21 cellular contexts compared by ENCODE assay signal in genomic region chr2:25088817-25089485, GRCh38. TPM values are rescaled to one million over a fixed set of nuclear protein-coding genes. Genes with fewer than 3 reads are reported as not detected.
DNase-seq lines count a peak whose midpoint lies in the region; ATAC-seq, FAIRE-seq and TF ChIP-seq lines count a peak whose summit lies in the region.
"Had no signal": no experiment of that assay in that cellular context is flagged by ENCODE, and none has a peak within 500 bp of the region (broad histone marks: within the 10 kb centered on the region; RNA-seq: fewer than 3 reads in every experiment).

No MANE protein-coding gene starts in this region.

- intact Hi-C loops in right cardiac atrium (cut with DNase I) = no loop called here

- H3K4me3 Mint-ChIP-seq in WTC11 = peak overlapping the region; percentile 14; the same call in 1 of the 2 replicates
- no peak overlapping the region for H3K4me3 Mint-ChIP-seq in stimulated activated memory B cell treated with anti-CD40 and anti-IgM and Interleukin-4, amounts not matched to agents 10 μg/mL and 1 μg/mL and 100 μg/mL, for 72 hours
- H3K4me3 Mint-ChIP-seq: HFFc6; stimulated activated naive CD8-positive, alpha-beta T cell treated with anti-CD3 and anti-CD28 coated beads, Interleukin-15, Interleukin-2, amounts not matched to agents 100 ng/mL and 50 ng/mL, for 24 hours; type B pancreatic cell had no signal

- H3K9me3 Mint-ChIP-seq in WTC11 = no peaks in the 10 kb centered on the region
- no peaks in the 10 kb centered on the region for H3K9me3 Mint-ChIP-seq in stimulated activated memory B cell treated with anti-CD40 and anti-IgM and Interleukin-4, amounts not matched to agents 10 μg/mL and 1 μg/mL and 100 μg/mL, for 72 hours
- H3K9me3 Mint-ChIP-seq: activated T-helper 2 cell treated with anti-CD3 and anti-CD28 coated beads, Interferon-gamma antibody, Interleukin-2, Interleukin-4, amounts not matched to agents 10 μg/mL and 5 μg/mL and 100 μg/mL, durations not matched to agents 14 hours and 24 hours and 36 hours; HFFc6; stimulated activated naive CD8-positive, alpha-beta T cell treated with anti-CD3 and anti-CD28 coated beads, Interleukin-15, Interleukin-2, amounts not matched to agents 100 ng/mL and 50 ng/mL, for 24 hours; type B pancreatic cell had no signal

- CTCF ChIA-PET in WTC11 (lab: Charles Lee) = interaction anchor here (0.9 to 3.5 kb wide), 3 partner anchors 40 to 114 kb away, joined by 4 to 16 read pairs (median 5); partner anchors contain the start of gene EFR3B

- peaks cover 46% of the 10 kb centered on the region for H3K27me3 Mint-ChIP-seq in WTC11 (ENCODE audit: low read depth)
- H3K27me3 Mint-ChIP-seq in stimulated activated memory B cell treated with anti-CD40 and anti-IgM and Interleukin-4, amounts not matched to agents 10 μg/mL and 1 μg/mL and 100 μg/mL, for 72 hours = peaks cover 8% of the 10 kb centered on the region
- H3K27me3 Mint-ChIP-seq: stimulated activated naive CD8-positive, alpha-beta T cell treated with anti-CD3 and anti-CD28 coated beads, Interleukin-15, Interleukin-2, amounts not matched to agents 100 ng/mL and 50 ng/mL, for 24 hours; type B pancreatic cell had no signal

- H3K9me3 ChIP-seq in right cardiac atrium (ENCODE audit: control insufficient read depth, low read length) = no peaks in the 10 kb centered on the region
- H3K9me3 ChIP-seq: esophagus muscularis mucosa had no signal

- ATAC-seq in WTC11 (peak; percentile 52), right cardiac atrium (peak; percentile 28 to 39), GM21619 (IDR thresholded peaks at IDR 0.05; ENCODE audit: unreplicated experiment) (no peak)
- peak; percentile 9 for ATAC-seq in stimulated activated memory B cell treated with anti-CD40 and anti-IgM and Interleukin-4, amounts not matched to agents 10 μg/mL and 1 μg/mL and 100 μg/mL, for 72 hours

- POLR2A ChIA-PET in WTC11 (lab: Charles Lee) = interaction anchor here (0.6 kb wide), 1 partner anchor 231 kb away, joined by 3 read pairs; no protein-coding TSS in a partner anchor

- no peak overlapping the region for H3K4me3 ChIP-seq in right cardiac atrium (ENCODE audit: low read length)
- H3K4me3 ChIP-seq: esophagus muscularis mucosa had no signal

- no peaks in the 10 kb centered on the region for H3K27me3 ChIP-seq in right cardiac atrium (ENCODE audit: control insufficient read depth, insufficient read depth)
- H3K27me3 ChIP-seq: esophagus muscularis mucosa had no signal

- no peak for TF ChIP-seq CTCF in WTC11 (IDR thresholded peaks at IDR 0.05)
- TF ChIP-seq CTCF in D721Med (IDR thresholded peaks at IDR 0.05; ENCODE audit: insufficient read depth, missing control alignments) = no peak

- no peak overlapping the region for H3K27ac ChIP-seq in right cardiac atrium (ENCODE audit: low read length)
- H3K27ac ChIP-seq: 22Rv1, esophagus muscularis mucosa, parathyroid adenoma had no signal

- H3K27ac Mint-ChIP-seq in WTC11 = no peak overlapping the region; the same call in 1 of the 2 replicates
- H3K27ac Mint-ChIP-seq in stimulated activated memory B cell treated with anti-CD40 and anti-IgM and Interleukin-4, amounts not matched to agents 10 μg/mL and 1 μg/mL and 100 μg/mL, for 72 hours = no peak overlapping the region
- H3K27ac Mint-ChIP-seq: activated T-helper 2 cell treated with anti-CD3 and anti-CD28 coated beads, Interferon-gamma antibody, Interleukin-2, Interleukin-4, amounts not matched to agents 10 μg/mL and 5 μg/mL and 100 μg/mL, durations not matched to agents 14 hours and 24 hours and 36 hours; HFFc6; stimulated activated naive CD8-positive, alpha-beta T cell treated with anti-CD3 and anti-CD28 coated beads, Interleukin-15, Interleukin-2, amounts not matched to agents 100 ng/mL and 50 ng/mL, for 24 hours; type B pancreatic cell had no signal

- WGBS in right cardiac atrium = 78% methylated on average over 6 of the region's 6 CpGs

- H3K4me1 Mint-ChIP-seq in WTC11 = peaks cover 35% of the 10 kb centered on the region
- H3K4me1 Mint-ChIP-seq in stimulated activated memory B cell treated with anti-CD40 and anti-IgM and Interleukin-4, amounts not matched to agents 10 μg/mL and 1 μg/mL and 100 μg/mL, for 72 hours = no peaks in the 10 kb centered on the region

- FAIRE-seq in D721Med (lab: Jason Lieb, UNC) = no peak
- FAIRE-seq: G401.6, RCC 7860 had no signal

- H3K36me3 Mint-ChIP-seq in WTC11 = peaks cover 11% of the 10 kb centered on the region
- H3K36me3 Mint-ChIP-seq in stimulated activated memory B cell treated with anti-CD40 and anti-IgM and Interleukin-4, amounts not matched to agents 10 μg/mL and 1 μg/mL and 100 μg/mL, for 72 hours = no peaks in the 10 kb centered on the region

- H3K4me1 ChIP-seq in right cardiac atrium (ENCODE audit: control insufficient read depth, insufficient read depth, low read length) = peaks cover 5% of the 10 kb centered on the region
- H3K4me1 ChIP-seq: parathyroid adenoma had no signal

- peak; percentile 23 for DNase-seq in DMS 273 (lab: John Stamatoyannopoulos, UW; ENCODE audit: unreplicated experiment)
- no peak for DNase-seq in DMS 273 treated with DMSO at 0.1 percent for 48 hours (lab: John Stamatoyannopoulos, UW)
- DNase-seq in WTC11 (ENCODE audit: low spot score) = no peak
- peak; percentile 27 to 59 (median 48) for DNase-seq in right cardiac atrium
- DNase-seq in D721Med (ENCODE audit: insufficient read length, low spot score) = no peak
- DNase-seq in NCI-H82 (lab: John Stamatoyannopoulos, UW) = no peak
- DNase-seq: activated CD4-positive, alpha-beta T cell treated with anti-CD3 and anti-CD28 coated beads for 1 hour; HFFc6; NCI-H1694 treated with DMSO at 0.1 percent for 48 hours; NCI-H2227 treated with DMSO at 0.1 percent for 48 hours; stimulated activated CD4-positive, alpha-beta T cell treated with anti-CD3 and anti-CD28 coated beads, Interleukin-1b, Interleukin-23, amount 100 ng/mL, for 48 hours had no signal

TF ChIP-seq in WTC11, 78 proteins besides CTCF, POLR2A, EP300 and RAD21:
- TF ChIP-seq ETV6 (CRISPR knock-in tag; IDR thresholded peaks at IDR 0.05) = no peak
- TF ChIP-seq ZNF263 (CRISPR knock-in tag; IDR thresholded peaks at IDR 0.05; ENCODE audit: low read depth) = no peak

RNA-seq across cellular contexts. Expression of gene EFR3B, which starts 47.1 kb away (rescaled TPM):
- total RNA-seq in WTC11 (2021) (8.9 to 10.1 TPM (median 9.7 TPM) in 3 replicates), right cardiac atrium (1 to 10 TPM; 4.8 to 9.7 (median 6.4) TPM)
- polyA plus RNA-seq in right cardiac atrium = 2.9 TPM

Comparison
In these comparisons a context has a peak if more than half of its experiments do, and no peak if none do; other contexts are left out.
1. DNase-seq: peak in DMS 273 (single experiment) and right cardiac atrium (3 of 3); none in DMS 273 treated with DMSO at 0.1 percent for 48 hours (single experiment), WTC11 (single experiment), D721Med (single experiment) and NCI-H82 (single experiment).